ENCODE assay signal across 28 cellular contexts in the genomic region with DNA sequence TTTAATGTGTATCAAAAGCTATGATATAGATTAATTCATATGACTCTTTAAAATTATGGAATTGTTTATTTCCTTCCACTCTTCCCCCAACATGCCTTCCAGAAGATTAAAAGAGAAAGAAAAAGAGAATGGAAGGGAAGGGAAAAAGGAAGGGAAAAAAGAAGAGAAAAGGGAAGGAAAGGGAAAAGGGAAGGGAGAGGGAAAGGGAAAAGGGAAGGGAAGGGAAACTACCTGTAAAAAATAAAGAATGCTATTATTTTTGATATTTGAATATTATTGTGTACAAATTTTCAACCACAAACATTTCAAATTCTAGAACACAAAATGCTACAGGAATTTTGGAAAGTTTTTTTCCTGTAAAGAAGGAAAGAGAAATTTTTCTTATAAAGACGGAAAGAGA.
"Had no signal": no experiment of that assay in that cellular context is flagged by ENCODE, and none has a peak within 500 bp of the region (broad histone marks: within the 10 kb centered on the region; RNA-seq: fewer than 3 reads in every experiment).

No MANE protein-coding gene starts in this region.

- H3K27me3 Mint-ChIP-seq: dendritic cell treated with granulocyte-macrophage colony-stimulating factor and Interleukin-4, amounts not matched to agents 40 ng/mL and 50 ng/mL, for 4 days; effector memory CD8-positive, alpha-beta T cell had no signal

- H3K9me3 Mint-ChIP-seq: dendritic cell treated with granulocyte-macrophage colony-stimulating factor and Interleukin-4, amounts not matched to agents 40 ng/mL and 50 ng/mL, for 4 days; effector memory CD8-positive, alpha-beta T cell; endodermal cell had no signal

- H3K27me3 ChIP-seq: colonic mucosa, dorsolateral prefrontal cortex, esophagus muscularis mucosa, esophagus squamous epithelium, foreskin keratinocyte, gastrocnemius medialis, gastroesophageal sphincter, heart left ventricle, heart right ventricle had no signal

- H3K36me3 ChIP-seq: colonic mucosa, esophagus muscularis mucosa, esophagus squamous epithelium, gastrocnemius medialis, gastroesophageal sphincter, heart left ventricle, heart right ventricle had no signal

- H3K27ac Mint-ChIP-seq: dendritic cell treated with granulocyte-macrophage colony-stimulating factor and Interleukin-4, amounts not matched to agents 40 ng/mL and 50 ng/mL, for 4 days; effector memory CD8-positive, alpha-beta T cell; endodermal cell had no signal

- H3K4me1 ChIP-seq: colonic mucosa, esophagus muscularis mucosa, esophagus squamous epithelium, foreskin keratinocyte, gastrocnemius medialis, gastroesophageal sphincter, heart left ventricle, heart right ventricle had no signal

- H3K27ac ChIP-seq: colonic mucosa, coronary artery, dorsolateral prefrontal cortex, epithelial cell of prostate, esophagus muscularis mucosa, esophagus squamous epithelium, foreskin keratinocyte, gastrocnemius medialis, gastroesophageal sphincter, heart left ventricle, heart right ventricle had no signal

- ATAC-seq: effector memory CD8-positive, alpha-beta T cell; esophagus mucosa; foreskin keratinocyte; gastrocnemius medialis; gastroesophageal sphincter; heart left ventricle; heart right ventricle had no signal

- DNase-seq: colonic mucosa; cortex of kidney; dermis blood vessel endothelial cell; dorsolateral prefrontal cortex; effector CD4-positive, alpha-beta T cell; effector CD8-positive, alpha-beta T cell; effector memory CD4-positive, alpha-beta T cell; effector memory CD8-positive, alpha-beta T cell; endodermal cell; erythroblast; esophagus squamous epithelium; foreskin fibroblast; foreskin keratinocyte; gastrocnemius medialis; glutamatergic neuron; head of caudate nucleus; heart left ventricle; heart right ventricle had no signal

- FAIRE-seq: colon, endometrium, endothelial cell of umbilical vein, frontal cortex had no signal

- H3K9me3 ChIP-seq: colonic mucosa, esophagus muscularis mucosa, esophagus squamous epithelium, gastrocnemius medialis, gastroesophageal sphincter, heart left ventricle, heart right ventricle had no signal

- H3K4me3 ChIP-seq: colonic mucosa, coronary artery, dorsolateral prefrontal cortex, esophagus muscularis mucosa, esophagus squamous epithelium, gastrocnemius medialis, gastroesophageal sphincter, heart left ventricle, heart right ventricle had no signal

- H3K4me3 Mint-ChIP-seq: dendritic cell treated with granulocyte-macrophage colony-stimulating factor and Interleukin-4, amounts not matched to agents 40 ng/mL and 50 ng/mL, for 4 days; effector memory CD8-positive, alpha-beta T cell; endodermal cell had no signal
